ENCODE assay signal across 1 cellular context in genomic region chr22:37804886-37805857, GRCh38.
TF ChIP-seq lines count a peak whose summit lies in the region.

No MANE protein-coding gene starts in this region.

TF ChIP-seq in WTC11, 78 proteins besides CTCF, POLR2A, EP300 and RAD21 (continued from another document):
- TF ChIP-seq HMGXB4 (CRISPR knock-in tag; IDR thresholded peaks at IDR 0.05) (peak; percentile 93), E2F1 (CRISPR knock-in tag; IDR thresholded peaks at IDR 0.05) (no peak), SMAD4 (CRISPR knock-in tag; IDR thresholded peaks at IDR 0.05) (no peak), IRF2 (CRISPR knock-in tag; IDR thresholded peaks at IDR 0.05; ENCODE audit: borderline replicate concordance, low read depth) (no peak), MYBL2 (CRISPR knock-in tag; IDR thresholded peaks at IDR 0.05) (0 out of 2 replicates have a peak, but pooled peaks have one; percentile 54), AFF4 (CRISPR knock-in tag; IDR thresholded peaks at IDR 0.05; ENCODE audit: borderline replicate concordance) (no peak), ZSCAN18 (CRISPR knock-in tag; IDR thresholded peaks at IDR 0.05) (no peak), PREB (CRISPR knock-in tag; IDR thresholded peaks at IDR 0.05; ENCODE audit: borderline replicate concordance) (no peak), CBFB (CRISPR knock-in tag; IDR thresholded peaks at IDR 0.05; ENCODE audit: low read depth) (no peak), ATF6 (CRISPR knock-in tag; IDR thresholded peaks at IDR 0.05) (no peak), RORB (CRISPR knock-in tag; IDR thresholded peaks at IDR 0.05) (no peak), TP53 (CRISPR knock-in tag; IDR thresholded peaks at IDR 0.05) (no peak), GRHL2 (CRISPR knock-in tag; IDR thresholded peaks at IDR 0.05; ENCODE audit: insufficient replicate concordance, severe bottlenecking) (no peak), ATF3 (CRISPR knock-in tag; conservative IDR thresholded peaks at IDR 0.05) (no peak), ZBTB21 (CRISPR knock-in tag; IDR thresholded peaks at IDR 0.05; ENCODE audit: borderline replicate concordance) (no peak), FOXK1 (CRISPR knock-in tag; IDR thresholded peaks at IDR 0.05) (peak; percentile 20; the same call in 1 of the 2 replicates), GTF2I (CRISPR knock-in tag; conservative IDR thresholded peaks at IDR 0.05) (no peak), ZNF425 (CRISPR knock-in tag; conservative IDR thresholded peaks at IDR 0.05) (no peak), CREM (CRISPR knock-in tag; IDR thresholded peaks at IDR 0.05) (no peak; the same call in 1 of the 2 replicates), ZNF671 (CRISPR knock-in tag; IDR thresholded peaks at IDR 0.05) (no peak), SOX15 (CRISPR knock-in tag; IDR thresholded peaks at IDR 0.05) (no peak), ZNF232 (CRISPR knock-in tag; IDR thresholded peaks at IDR 0.05) (no peak)
